ENCODE assay signal across 15 cellular contexts in the genomic region with DNA sequence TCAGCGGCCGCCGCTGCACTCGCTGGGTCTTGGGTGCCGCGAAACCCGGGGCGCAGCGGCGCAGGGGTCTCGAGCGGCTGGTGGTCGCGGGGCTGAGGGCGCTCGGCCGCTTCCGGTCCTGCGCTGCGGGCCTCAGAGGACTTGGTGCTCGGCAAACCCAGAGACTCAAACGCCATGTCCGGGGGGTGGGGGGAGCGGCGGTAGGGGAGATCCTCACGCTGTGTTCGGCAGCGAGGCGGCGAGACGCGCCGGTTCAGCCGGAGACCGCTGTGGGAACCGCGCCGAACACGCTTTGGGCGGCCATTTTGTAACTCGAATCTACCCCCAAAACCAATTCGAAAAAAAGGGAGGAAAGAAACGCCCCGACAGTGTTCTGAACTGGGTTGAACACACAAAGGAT.
A peak's percentile ranks its signal among the peaks of the same experiment; 100 is the strongest.
DNase-seq lines count a peak whose midpoint lies in the region; TF ChIP-seq lines count a peak whose summit lies in the region.
"Had no signal": no experiment of that assay in that cellular context is flagged by ENCODE, and none has a peak within 500 bp of the region (broad histone marks: within the 10 kb centered on the region; RNA-seq: fewer than 3 reads in every experiment).

No MANE protein-coding gene starts in this region.

- DNase-seq in Daoy (ENCODE audit: low read depth) = peak; percentile 62
- peak; percentile 4 for DNase-seq in H7
- peak; percentile 76 for DNase-seq in chondrocyte (ENCODE audit: low spot score)
- DNase-seq in posterior vena cava (ENCODE audit: low spot score) = peak; percentile 67
- no peak for DNase-seq in NCI-H1694 (lab: John Stamatoyannopoulos, UW)
- DNase-seq in DMS153 treated with DMSO at 0.1 percent for 48 hours (lab: John Stamatoyannopoulos, UW; ENCODE audit: unreplicated experiment) = no peak
- no peak for DNase-seq in AML-193 (lab: John Stamatoyannopoulos, UW)
- DNase-seq: ACHN, DMS153, DND-41, GM23248, HFFc6 had no signal

- no peak overlapping the region for H3K27ac Mint-ChIP-seq in chondrocyte (ENCODE audit: unreplicated experiment)
- H3K27ac Mint-ChIP-seq: CD14-positive monocyte; CD4-positive, alpha-beta memory T cell; HFFc6 had no signal

- H3K27me3 ChIP-seq in H7 (ENCODE audit: control insufficient read depth, insufficient read depth, low read length) = no peaks in the 10 kb centered on the region
- H3K27me3 ChIP-seq: BLaER1 had no signal

- H3K4me3 Mint-ChIP-seq in chondrocyte (ENCODE audit: unreplicated experiment) = no peak overlapping the region
- H3K4me3 Mint-ChIP-seq: CD14-positive monocyte; CD4-positive, alpha-beta memory T cell had no signal

- no peak overlapping the region for H3K4me3 ChIP-seq in H7 (ENCODE audit: insufficient read depth, low read depth, low read length)
- H3K4me3 ChIP-seq: BLaER1, GM23248 had no signal

- no peaks in the 10 kb centered on the region for H3K36me3 Mint-ChIP-seq in chondrocyte (ENCODE audit: low read depth)
- H3K36me3 Mint-ChIP-seq: CD14-positive monocyte; CD4-positive, alpha-beta memory T cell had no signal

- intact Hi-C loops in posterior vena cava (cut with DNase I) = no loop called here

- TF ChIP-seq CTCF in chondrocyte (IDR thresholded peaks at IDR 0.05) = no peak

- H3K36me3 ChIP-seq in H7 (replicated peaks; ENCODE audit: control insufficient read depth, insufficient read depth, low read length) = no peaks in the 10 kb centered on the region
- H3K36me3 ChIP-seq: BLaER1 had no signal

- H3K27me3 Mint-ChIP-seq in chondrocyte (ENCODE audit: low read depth) = peaks cover 2% of the 10 kb centered on the region
- H3K27me3 Mint-ChIP-seq: CD4-positive, alpha-beta memory T cell had no signal

- H3K9me3 Mint-ChIP-seq in chondrocyte (ENCODE audit: low read depth) = no peaks in the 10 kb centered on the region

- no peaks in the 10 kb centered on the region for H3K4me1 Mint-ChIP-seq in chondrocyte (ENCODE audit: low read depth)
- H3K4me1 Mint-ChIP-seq: CD14-positive monocyte; CD4-positive, alpha-beta memory T cell had no signal

Comparison
In these comparisons a context has a peak if more than half of its experiments do, and no peak if none do; other contexts are left out.
1. DNase-seq: peak in Daoy (single experiment), H7 (single experiment), chondrocyte (single experiment) and posterior vena cava (single experiment); none in NCI-H1694 (single experiment), DMS153 treated with DMSO at 0.1 percent for 48 hours (single experiment) and AML-193 (0 of 2).